Comparison of ENCODE assay signal across 14 cellular contexts in genomic region chr1:166691476-166691875, GRCh38.
A peak's percentile ranks its signal among the peaks of the same experiment; 100 is the strongest.
DNase-seq lines count a peak whose midpoint lies in the region; ATAC-seq and TF ChIP-seq lines count a peak whose summit lies in the region.
"Had no signal": no experiment of that assay in that cellular context is flagged by ENCODE, and none has a peak within 500 bp of the region (broad histone marks: within the 10 kb centered on the region; RNA-seq: fewer than 3 reads in every experiment).

No MANE protein-coding gene starts in this region.

- no peak overlapping the region for H3K27ac Mint-ChIP-seq in GM23338
- H3K27ac Mint-ChIP-seq: HFFc6 had no signal

- H3K9me2 ChIP-seq in GM23338 (ENCODE audit: insufficient read depth) = peaks cover 4% of the 10 kb centered on the region; the same call in 1 of the 2 replicates

- no peak for ATAC-seq in GM23338
- ATAC-seq in GM21619 (IDR thresholded peaks at IDR 0.05; ENCODE audit: unreplicated experiment) = no peak
- ATAC-seq: A549, GM12878 had no signal

- H3K9me3 Mint-ChIP-seq in GM23338 = peaks cover 2% of the 10 kb centered on the region; the same call in 2 of the 3 replicates

- no peaks in the 10 kb centered on the region for H3K27me3 Mint-ChIP-seq in GM23338 (ENCODE audit: insufficient read depth, low read depth, poor library complexity)

- H3K4me3 ChIP-seq in GM23338 = no peak overlapping the region
- H3K4me3 ChIP-seq: A549, GM12878 had no signal

- DNase-seq in GM23338 (ENCODE audit: low spot score) = no peak
- peak; percentile 28 for DNase-seq in OCI-M1 (lab: John Stamatoyannopoulos, UW)
- peak; percentile 72 for DNase-seq in islet precursor cell
- DNase-seq in NCI-H187 treated with DMSO at 0.1 percent for 48 hours (lab: John Stamatoyannopoulos, UW) = no peak
- DNase-seq in cerebellum (ENCODE audit: low spot score) = no peak
- DNase-seq: BE2C; Caco-2; CD8-positive, alpha-beta memory T cell; HCEC 1CT; HFFc6 had no signal

- no peaks in the 10 kb centered on the region for H3K36me3 ChIP-seq in GM23338 (ENCODE audit: insufficient read depth)
- H3K36me3 ChIP-seq: BE2C had no signal

- no peaks in the 10 kb centered on the region for H3F3A ChIP-seq in GM23338 (replicated peaks; ENCODE audit: low read depth)

- H2AFZ ChIP-seq in GM23338 = peak overlapping the region; percentile 72; the same call in 1 of the 2 replicates

- no peak overlapping the region for H3K4me2 ChIP-seq in GM23338
- H3K4me2 ChIP-seq: A549 had no signal

- H4K20me1 ChIP-seq in GM23338 (replicated peaks; ENCODE audit: insufficient read depth) = no peaks in the 10 kb centered on the region

- H3K4me1 Mint-ChIP-seq in GM23338 = peaks cover 5% of the 10 kb centered on the region
- H3K4me1 Mint-ChIP-seq: CD8-positive, alpha-beta memory T cell had no signal

- H3K79me2 ChIP-seq in GM23338 (replicated peaks; ENCODE audit: insufficient read depth) = no peaks in the 10 kb centered on the region

- no peaks in the 10 kb centered on the region for H3K27me3 ChIP-seq in GM23338 (ENCODE audit: insufficient read depth)
- H3K27me3 ChIP-seq: BE2C had no signal

- H3K4me1 ChIP-seq in GM23338 (ENCODE audit: insufficient read depth) = no peaks in the 10 kb centered on the region
- H3K4me1 ChIP-seq: A549, BE2C, Caco-2 had no signal

- H3K36me3 Mint-ChIP-seq in GM23338 (ENCODE audit: low read depth) = 0 out of 3 replicates have a peak, but pooled peaks cover 2% of the 10 kb centered on the region

- peak overlapping the region; percentile 62 for H3K27ac ChIP-seq in C4-2B
- H3K27ac ChIP-seq in GM23338 (ENCODE audit: low read depth) = no peak overlapping the region
- H3K27ac ChIP-seq: A549 had no signal

- TF ChIP-seq CTCF in C4-2B (conservative IDR thresholded peaks at IDR 0.05) = no peak
- TF ChIP-seq CTCF in GM23338 (conservative IDR thresholded peaks at IDR 0.05; ENCODE audit: low read depth in 2 of 2) = no peak

- no peak overlapping the region for H3K4me3 Mint-ChIP-seq in GM23338
- H3K4me3 Mint-ChIP-seq: CD8-positive, alpha-beta memory T cell; HFFc6 had no signal

TF ChIP-seq in GM23338, 12 proteins besides CTCF, POLR2A, EP300 and RAD21:
- TF ChIP-seq EZH2phosphoT487 (IDR thresholded peaks at IDR 0.05; ENCODE audit: unreplicated experiment) (no peak), NANOG (IDR thresholded peaks at IDR 0.05; ENCODE audit: borderline replicate concordance) (no peak), ETS1 (IDR thresholded peaks at IDR 0.05) (no peak), POLR2AphosphoS5 (IDR thresholded peaks at IDR 0.05; ENCODE audit: low read depth) (no peak)

Comparison
In these comparisons a context has a peak if more than half of its experiments do, and no peak if none do; other contexts are left out.
1. DNase-seq: peak in OCI-M1 (single experiment) and islet precursor cell (single experiment); none in GM23338 (single experiment), NCI-H187 treated with DMSO at 0.1 percent for 48 hours (single experiment) and cerebellum (single experiment).